16 cellular contexts compared by ENCODE assay signal in genomic region chr4:89684536-89684935, GRCh38.
"Had no signal": no experiment of that assay in that cellular context is flagged by ENCODE, and none has a peak within 500 bp of the region (broad histone marks: within the 10 kb centered on the region; RNA-seq: fewer than 3 reads in every experiment).

No MANE protein-coding gene starts in this region.

- H3K9me3 ChIP-seq: esophagus muscularis mucosa, gastroesophageal sphincter, sigmoid colon had no signal

- DNase-seq: cortex of kidney; dorsolateral prefrontal cortex; effector CD8-positive, alpha-beta T cell; head of caudate nucleus; kidney glomerular epithelial cell; naive thymus-derived CD4-positive, alpha-beta T cell; posterior cingulate gyrus; sigmoid colon; stimulated activated CD4-positive, alpha-beta T cell treated with anti-CD3 and anti-CD28 coated beads, Interleukin-12 subunit alpha, Interleukin-12 subunit beta, amount 100 ng/mL, for 4 hours; stimulated activated naive CD4-positive, alpha-beta T cell had no signal

- H2AFZ ChIP-seq: hepatocyte had no signal

- FAIRE-seq: urothelium cell line had no signal

- ATAC-seq: gastroesophageal sphincter; naive thymus-derived CD4-positive, alpha-beta T cell had no signal

- H3K4me3 Mint-ChIP-seq: naive thymus-derived CD4-positive, alpha-beta T cell had no signal

- H3K27me3 ChIP-seq: dorsolateral prefrontal cortex, esophagus muscularis mucosa, gastroesophageal sphincter, hepatocyte, sigmoid colon had no signal

- H3K27ac ChIP-seq: dorsolateral prefrontal cortex, epithelial cell of prostate, esophagus muscularis mucosa, gastroesophageal sphincter, hepatocyte, sigmoid colon, skin epidermis had no signal

- H3K4me1 ChIP-seq: esophagus muscularis mucosa, gastroesophageal sphincter, sigmoid colon had no signal

- H3K36me3 Mint-ChIP-seq: naive thymus-derived CD4-positive, alpha-beta T cell had no signal

- H3K27ac Mint-ChIP-seq: naive thymus-derived CD4-positive, alpha-beta T cell had no signal

- H3K36me3 ChIP-seq: esophagus muscularis mucosa, gastroesophageal sphincter, sigmoid colon had no signal

- H3K4me3 ChIP-seq: dorsolateral prefrontal cortex, esophagus muscularis mucosa, gastroesophageal sphincter, hepatocyte, sigmoid colon, skin epidermis had no signal
